Comparison of ENCODE assay signal across 9 cellular contexts in the genomic region with DNA sequence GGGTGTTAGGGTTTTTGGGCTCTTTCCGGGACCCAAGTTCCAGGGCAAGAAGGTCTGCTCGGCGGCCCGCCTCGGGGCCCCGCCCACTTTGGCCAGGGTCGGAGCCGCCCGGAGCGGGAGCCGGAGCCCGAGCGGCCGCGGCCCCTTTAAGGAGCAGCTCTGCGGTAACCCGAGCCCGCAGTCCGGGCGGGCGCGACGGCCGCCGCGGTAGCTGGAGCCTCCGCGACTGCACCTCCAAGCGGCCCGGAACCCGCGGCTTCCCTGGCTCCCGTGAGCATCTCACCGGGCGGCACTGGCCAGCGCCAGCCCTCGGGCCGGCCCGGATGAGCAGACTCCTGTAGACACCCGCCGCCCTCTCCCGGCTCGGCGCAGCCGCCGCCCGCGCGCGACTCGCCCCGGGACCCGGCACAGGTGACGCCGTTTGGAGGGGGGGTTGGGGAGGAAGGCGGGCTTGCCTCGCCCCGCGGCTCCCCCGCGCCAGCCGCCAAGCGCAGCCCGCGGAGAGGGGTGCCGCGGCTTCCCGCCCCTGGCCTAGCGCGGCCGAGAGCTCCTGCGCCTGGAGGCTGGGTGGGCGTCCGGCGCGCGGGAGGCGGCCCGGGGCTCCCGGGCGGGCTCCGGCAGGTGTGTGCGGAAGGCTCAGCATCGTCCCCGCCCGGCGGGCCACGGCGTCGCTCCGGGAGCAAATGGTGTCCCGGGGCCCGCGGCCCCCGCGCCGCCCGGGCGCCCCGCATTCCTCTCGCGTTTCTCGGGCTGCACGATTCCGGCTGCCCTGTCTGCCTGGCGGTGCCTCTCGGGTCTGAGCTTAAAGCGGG. TPM values are rescaled to one million over a fixed set of nuclear protein-coding genes. Genes with fewer than 3 reads are reported as not detected.
DNase-seq lines count a peak whose midpoint lies in the region; ATAC-seq, FAIRE-seq and TF ChIP-seq lines count a peak whose summit lies in the region.
"Had no signal": no experiment of that assay in that cellular context is flagged by ENCODE, and none has a peak within 500 bp of the region (broad histone marks: within the 10 kb centered on the region; RNA-seq: fewer than 3 reads in every experiment).

A gene with protein sequence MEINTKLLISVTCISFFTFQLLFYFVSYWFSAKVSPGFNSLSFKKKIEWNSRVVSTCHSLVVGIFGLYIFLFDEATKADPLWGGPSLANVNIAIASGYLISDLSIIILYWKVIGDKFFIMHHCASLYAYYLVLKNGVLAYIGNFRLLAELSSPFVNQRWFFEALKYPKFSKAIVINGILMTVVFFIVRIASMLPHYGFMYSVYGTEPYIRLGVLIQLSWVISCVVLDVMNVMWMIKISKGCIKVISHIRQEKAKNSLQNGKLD (plus strand): TSS at position 149 of the 812 bp plus-strand sequence. CDS start 26,547 bp downstream, outside the sequence.

- no peaks in the 10 kb centered on the region for H3K9me3 Mint-ChIP-seq in CD8-positive, alpha-beta T cell
- no peaks in the 10 kb centered on the region for H3K9me3 Mint-ChIP-seq in progenitor cell of endocrine pancreas (ENCODE audit: low read depth)

- in situ Hi-C loops in SK-MEL-5 (cut with HindIII; ENCODE audit: low pct_unique_long_range_greater_than_20kb, low sequenced_read_pairs), result no loop called here

- H3K27me3 ChIP-seq in CD8-positive, alpha-beta T cell (ENCODE audit: insufficient read depth, low read length), result no peaks in the 10 kb centered on the region
- H3K27me3 ChIP-seq in adipocyte (replicated peaks; ENCODE audit: control insufficient read depth, insufficient read depth, low read length), result peaks cover 15% of the 10 kb centered on the region

- POLR2A ChIA-PET in CD8-positive, alpha-beta T cell (lab: Charles Lee), result interaction anchor here (0.6 to 0.8 kb wide), 2 partner anchors 44 to 85 kb away, joined by 3 to 4 read pairs; partner anchors contain the start of gene ALG14

- H3K9ac ChIP-seq in adipocyte (ENCODE audit: low read length), result peak within 1 kb of the TSS; percentile 70

- no peak within 1 kb of the TSS for H3K27ac ChIP-seq in CD8-positive, alpha-beta T cell (ENCODE audit: low read depth, low read length)

- H3K4me3 ChIP-seq in CD8-positive, alpha-beta T cell (ENCODE audit: low read depth, low read length), result peak within 1 kb of the TSS; percentile 68
- peak within 1 kb of the TSS; percentile 87 for H3K4me3 ChIP-seq in adipocyte (ENCODE audit: low read length)

- H3K4me1 Mint-ChIP-seq in CD8-positive, alpha-beta T cell (ENCODE audit: low read depth), result peaks cover 8% of the 10 kb centered on the region
- peaks cover 50% of the 10 kb centered on the region for H3K4me1 Mint-ChIP-seq in progenitor cell of endocrine pancreas (ENCODE audit: low read depth)

- peak within 1 kb of the TSS; percentile 39 for H3K27ac Mint-ChIP-seq in CD8-positive, alpha-beta T cell
- H3K27ac Mint-ChIP-seq in progenitor cell of endocrine pancreas, result peak within 1 kb of the TSS; percentile 98

- TF ChIP-seq CTCF in CD8-positive, alpha-beta T cell (IDR thresholded peaks at IDR 0.05), result no peak
- no peak for TF ChIP-seq CTCF in progenitor cell of endocrine pancreas (IDR thresholded peaks at IDR 0.05; ENCODE audit: unreplicated experiment)

- peak within 1 kb of the TSS; percentile 90 for H3K4me3 Mint-ChIP-seq in CD8-positive, alpha-beta T cell
- peak within 1 kb of the TSS; percentile 97 for H3K4me3 Mint-ChIP-seq in progenitor cell of endocrine pancreas (ENCODE audit: low read depth)

- intact Hi-C loops in CD8-positive, alpha-beta T cell (cut with DNase I, micrococcal nuclease), result loop anchor here (1.0 to 5.0 kb wide), 2 partner anchors 44 to 115 kb away; partner anchors contain the start of gene RWDD3 (in 1 of the 2)
- intact Hi-C loops in left ventricle myocardium superior (cut with micrococcal nuclease), result no loop called here

- FAIRE-seq in HTR-8/SVneo (lab: Jason Lieb, UNC), result no peak

- peak in 6 of 7 experiments; percentile 16 to 63 (median 32) for DNase-seq in CD8-positive, alpha-beta T cell
- DNase-seq in HTR-8/SVneo (ENCODE audit: insufficient read length, low spot score) (peak; percentile 41), SK-MEL-5 (ENCODE audit: low read depth, low spot score) (peak; percentile 51), adipocyte (ENCODE audit: low read depth) (peak; percentile 69), left ventricle myocardium superior (peak; percentile 87), progenitor cell of endocrine pancreas (ENCODE audit: low spot score, unreplicated experiment) (peak; percentile 65), dedifferentiated amniotic fluid mesenchymal stem cell (ENCODE audit: extremely low spot score) (no peak)

- CTCF ChIA-PET in CD8-positive, alpha-beta T cell (lab: Charles Lee), result interaction anchor here (1.2 to 2.2 kb wide), 5 partner anchors 9 to 116 kb away, joined by 3 to 7 read pairs (median 4); partner anchors contain the start of gene RWDD3

- peak; percentile 68 for ATAC-seq in CD8-positive, alpha-beta T cell
- ATAC-seq in GM21381 (IDR thresholded peaks at IDR 0.05; ENCODE audit: unreplicated experiment) (peak; percentile 60), left ventricle myocardium superior (peak; percentile 96)

- H3K9me3 ChIP-seq in CD8-positive, alpha-beta T cell (ENCODE audit: low read length), result no peaks in the 10 kb centered on the region
- H3K9me3 ChIP-seq in adipocyte (ENCODE audit: control insufficient read depth, low read length), result no peaks in the 10 kb centered on the region

- H3K4me1 ChIP-seq in CD8-positive, alpha-beta T cell (ENCODE audit: insufficient read depth, low read length), result peaks cover 5% of the 10 kb centered on the region
- H3K4me1 ChIP-seq in adipocyte (ENCODE audit: control insufficient read depth, insufficient read depth, low read length), result no peaks in the 10 kb centered on the region

- H3K27me3 Mint-ChIP-seq in CD8-positive, alpha-beta T cell (ENCODE audit: low read depth), result peaks cover 47% of the 10 kb centered on the region
- no peaks in the 10 kb centered on the region for H3K27me3 Mint-ChIP-seq in progenitor cell of endocrine pancreas

- no peaks in the 10 kb centered on the region for H3K36me3 ChIP-seq in CD8-positive, alpha-beta T cell (ENCODE audit: insufficient read depth, low read length)
- H3K36me3 ChIP-seq in adipocyte (ENCODE audit: control insufficient read depth, insufficient read depth, low read length, severe bottlenecking), result no peaks in the 10 kb centered on the region

- H3K36me3 Mint-ChIP-seq in CD8-positive, alpha-beta T cell, result peaks cover 2% of the 10 kb centered on the region
- no peaks in the 10 kb centered on the region for H3K36me3 Mint-ChIP-seq in progenitor cell of endocrine pancreas (ENCODE audit: insufficient read depth)

RNA-seq across cellular contexts. Expression of the gene that starts here (rescaled TPM):
- under 1 TPM in 1 of 2 experiments, not detected in 1; 0.05 TPM for total RNA-seq in CD8-positive, alpha-beta T cell
- total RNA-seq in SK-MEL-5 (2014; rRNA removed; shearing (Covaris generic)), result 24.6 and 24.8 TPM in 2 replicates
- 13.9 and 18.9 TPM in 2 replicates for polyA plus RNA-seq in SK-MEL-5 (2015; cell fraction: cytosol; rRNA removed)
- 10.1 and 30.8 TPM in 2 replicates for polyA plus RNA-seq in SK-MEL-5 (2015; cell fraction: nucleus; rRNA removed)
- total RNA-seq in left ventricle myocardium superior (59.6 TPM), progenitor cell of endocrine pancreas (33.8 and 34.2 TPM in 2 replicates)
- total RNA-seq: T-helper 1 cell treated with Interleukin-12 subunit alpha and Interleukin-12 subunit beta and Interleukin-4 antibody, amounts not matched to agents 30 ng/mL and 1 ng/mL, for 36 hours had no signal

Comparison
In these comparisons a context has a peak if more than half of its experiments do, and no peak if none do; other contexts are left out.
1. RNA of the gene that starts here (total RNA-seq): 59.6 TPM in left ventricle myocardium superior (single experiment), 33.8 to 34.2 TPM in progenitor cell of endocrine pancreas and 24.6 to 24.8 TPM in SK-MEL-5; 0.05 TPM in CD8-positive, alpha-beta T cell; every median in the first group is over 10 times any median in the second.
2. Peak in DNase-seq, ATAC-seq and H3K4me3 ChIP-seq in CD8-positive, alpha-beta T cell; RNA of the gene not detected or under 1 TPM.
3. Peak in every context shown above with its lines, with median percentiles within 50 percentile points of each other: ATAC-seq.